19 cellular contexts compared by ENCODE assay signal in the genomic region with DNA sequence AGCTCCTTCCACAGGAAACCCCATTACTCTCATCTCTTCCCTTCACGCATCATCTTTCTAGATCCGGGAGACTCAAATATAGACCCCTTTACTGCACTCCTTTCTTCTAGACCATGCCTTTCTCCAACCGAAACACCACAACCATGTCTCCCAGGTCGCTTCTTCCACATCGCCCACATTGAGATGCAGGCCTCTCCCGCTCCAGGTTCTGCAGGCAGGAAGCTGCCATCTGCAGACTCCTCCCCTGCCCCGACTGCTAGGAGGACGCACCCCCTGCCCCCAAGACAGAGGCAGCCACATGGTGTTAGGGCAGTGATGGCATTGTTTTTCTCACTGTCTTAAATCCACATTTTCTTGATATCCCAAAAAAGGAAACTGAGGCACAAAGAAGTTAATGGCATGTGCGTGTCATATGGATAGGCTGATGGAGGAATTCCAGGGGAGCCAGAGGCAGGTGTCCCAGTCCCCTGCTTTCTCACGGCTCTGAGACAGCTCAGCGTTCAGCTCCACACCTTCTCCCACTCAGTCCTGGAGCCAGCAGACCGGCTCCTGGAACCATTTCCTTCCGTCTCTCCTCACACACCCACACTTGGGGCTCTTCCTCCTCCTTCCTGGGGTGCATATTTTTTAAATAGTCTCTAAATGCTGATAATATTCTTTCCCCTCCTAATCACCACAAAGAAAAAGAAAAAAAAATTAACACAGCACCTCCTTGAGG.
"Had no signal": no experiment of that assay in that cellular context is flagged by ENCODE, and none has a peak within 500 bp of the region (broad histone marks: within the 10 kb centered on the region; RNA-seq: fewer than 3 reads in every experiment).

No MANE protein-coding gene starts in this region.

- H3K27ac ChIP-seq: SJSA1, SK-N-MC had no signal

- H3K36me3 ChIP-seq: SJSA1 had no signal

- H3K4me3 ChIP-seq: SJSA1, SK-N-MC had no signal

- DNase-seq: KBM-7, MV-4-11, NCI-H1048, NCI-H1105, NCI-H1417, NCI-H1436 treated with DMSO at 0.1 percent for 48 hours, NCI-H1694, NCI-H187 treated with DMSO at 0.1 percent for 48 hours, NCI-H2029 treated with DMSO at 0.1 percent for 48 hours, NCI-H2171 treated with DMSO at 0.1 percent for 48 hours, NCI-H226, NCI-H510A, NCI-H524 treated with DMSO at 0.1 percent for 48 hours, NCI-H69, NCI-H774, Right ventricle myocardium superior, SIG-M5 had no signal

- H3K4me1 ChIP-seq: SJSA1 had no signal

- H3K27me3 ChIP-seq: SJSA1 had no signal
